ENCODE assay signal across 15 cellular contexts in genomic region chr21:32521736-32522360, GRCh38.
DNase-seq lines count a peak whose midpoint lies in the region; ATAC-seq, FAIRE-seq and TF ChIP-seq lines count a peak whose summit lies in the region.
"Had no signal": no experiment of that assay in that cellular context is flagged by ENCODE, and none has a peak within 500 bp of the region (broad histone marks: within the 10 kb centered on the region; RNA-seq: fewer than 3 reads in every experiment).

No MANE protein-coding gene starts in this region.

- in situ Hi-C loops in HepG2 (cut with HindIII; ENCODE audit: extremely low pct_ligation_motif_present, low pct_unique_long_range_greater_than_20kb), result no loop called here

- H3K4me1 ChIP-seq in liver (ENCODE audit: control insufficient read depth in 4 of 4, insufficient read depth in 4 of 4, low read length in 3 of 4) (no peaks in the 10 kb centered on the region), HepG2 (ENCODE audit: insufficient read depth, low read length) (peaks cover 39% of the 10 kb centered on the region), pancreas (peaks cover 0 to 7% (median 0%) of the 10 kb centered on the region in 3 donors), MM.1S (ENCODE audit: low read length) (no peaks in the 10 kb centered on the region)

- H4K20me1 ChIP-seq in HepG2 (ENCODE audit: insufficient read depth, low read length) (no peaks in the 10 kb centered on the region), MM.1S (ENCODE audit: insufficient read depth, low read length) (no peaks in the 10 kb centered on the region)

- H3K4me1 Mint-ChIP-seq in glutamatergic neuron (ENCODE audit: low read depth, unreplicated experiment), result peaks cover 19% of the 10 kb centered on the region

- H3K27me3 ChIP-seq in liver (ENCODE audit: control insufficient read depth in 4 of 4, insufficient read depth in 4 of 4, low read length in 3 of 4) (no peaks in the 10 kb centered on the region), HepG2 (ENCODE audit: control insufficient read depth in 1 of 2, insufficient read depth in 2 of 2, low read length in 2 of 2) (no peaks in the 10 kb centered on the region), pancreas (no peaks in the 10 kb centered on the region), MM.1S (replicated peaks; ENCODE audit: insufficient read depth, low read length) (no peaks in the 10 kb centered on the region)
- H3K27me3 ChIP-seq: SJCRH30 had no signal

- peaks cover 14% of the 10 kb centered on the region for H3K27me3 Mint-ChIP-seq in glutamatergic neuron (ENCODE audit: unreplicated experiment)

- no peak for DNase-seq in HepG2 (ENCODE audit: low spot score)
- DNase-seq in glutamatergic neuron, result no peak
- no peak for DNase-seq in pancreas
- no peak for DNase-seq in MM.1S
- no peak for DNase-seq in stimulated activated CD4-positive, alpha-beta T cell treated with anti-CD3 and anti-CD28 coated beads, Interleukin-2, amount 100 ng/mL, for 48 hours
- no peak for DNase-seq in stimulated activated CD8-positive, alpha-beta memory T cell treated with anti-CD3 and anti-CD28 coated beads, Interleukin-4, amount 100 ng/mL, for 48 hours
- no peak for DNase-seq in MV-4-11 (lab: John Stamatoyannopoulos, UW)
- DNase-seq: NCI-H187, retina had no signal

- H3K36me3 ChIP-seq in liver (ENCODE audit: control insufficient read depth in 4 of 4, insufficient read depth in 3 of 4, low read depth in 1 of 4, low read length in 3 of 4) (no peaks in the 10 kb centered on the region), HepG2 (replicated peaks in 1 of 2; ENCODE audit: control insufficient read depth in 1 of 2, insufficient read depth in 2 of 2, low read length in 2 of 2) (no peaks in the 10 kb centered on the region), pancreas (no peaks in the 10 kb centered on the region), MM.1S (replicated peaks; ENCODE audit: insufficient read depth, low read length) (no peaks in the 10 kb centered on the region)
- H3K36me3 ChIP-seq: SJCRH30, thoracic aorta had no signal

- no peak for TF ChIP-seq POLR2A in HepG2 (IDR thresholded peaks at IDR 0.05; ENCODE audit: insufficient read depth in 1 of 2, low read depth in 2 of 2, low read length in 2 of 2)

- H3K4me3 ChIP-seq in liver (ENCODE audit: low read depth in 1 of 3, low read length in 3 of 3) (no peak overlapping the region), HepG2 (replicated peaks in 1 of 3; ENCODE audit: insufficient read depth in 1 of 3, low read depth in 2 of 3, low read length in 3 of 3) (no peak overlapping the region), pancreas (no peak overlapping the region), MM.1S (ENCODE audit: low read length) (no peak overlapping the region)
- H3K4me3 ChIP-seq: SJCRH30 had no signal

- H3K9me3 Mint-ChIP-seq in glutamatergic neuron (ENCODE audit: unreplicated experiment), result peaks cover 10% of the 10 kb centered on the region
- H3K9me3 Mint-ChIP-seq: activated naive CD4-positive, alpha-beta T cell treated with anti-CD3 and anti-CD28 coated beads, Interleukin-2, amount 50 U/mL, for 72 hours had no signal

- no peaks in the 10 kb centered on the region for H3F3A ChIP-seq in MM.1S (ENCODE audit: insufficient read depth, low read length)

- CTCF ChIA-PET in HepG2 (lab: Yijun Ruan, JAX; ENCODE audit: low intra/inter-chr PET ratio, low total read pairs), result no interaction called here

- no peak for TF ChIP-seq CTCF in liver (IDR thresholded peaks at IDR 0.05; ENCODE audit: low read depth, low read length, missing input control)
- no peak for TF ChIP-seq CTCF in HepG2 (CRISPR knock-in tag; IDR thresholded peaks at IDR 0.05)
- no peak for TF ChIP-seq CTCF in glutamatergic neuron (IDR thresholded peaks at IDR 0.05; ENCODE audit: partially characterized antibody, unreplicated experiment)
- no peak for TF ChIP-seq CTCF in pancreas (IDR thresholded peaks at IDR 0.05)
- TF ChIP-seq CTCF in MM.1S (IDR thresholded peaks at IDR 0.05; ENCODE audit: low read length), result no peak

- no peak overlapping the region for H3K9ac ChIP-seq in liver (ENCODE audit: low read depth in 1 of 2, low read length in 2 of 2)
- no peak overlapping the region for H3K9ac ChIP-seq in HepG2 (ENCODE audit: insufficient read depth, low read depth, low read length)
- no peak overlapping the region for H3K9ac ChIP-seq in MM.1S (ENCODE audit: low read length)

- H3K27ac ChIP-seq in liver (ENCODE audit: low read depth in 1 of 2, low read length in 2 of 2), result peak overlapping the region; percentile 37 to 66
- H3K27ac ChIP-seq in HepG2 (ENCODE audit: extremely low read length, insufficient read depth, low read length), result no peak overlapping the region
- H3K27ac ChIP-seq in pancreas, result peak overlapping the region in 3 of 4 donors; percentile 3 to 75 (median 58)
- no peak overlapping the region for H3K27ac ChIP-seq in MM.1S (ENCODE audit: low read length)

- H3K36me3 Mint-ChIP-seq in glutamatergic neuron (ENCODE audit: unreplicated experiment), result peaks cover 10% of the 10 kb centered on the region
- H3K36me3 Mint-ChIP-seq: activated naive CD4-positive, alpha-beta T cell treated with anti-CD3 and anti-CD28 coated beads, Interleukin-2, amount 50 U/mL, for 72 hours had no signal

- FAIRE-seq in HepG2 (lab: Jason Lieb, UNC) (no peak), pancreas (lab: Jason Lieb, UNC) (no peak)
- FAIRE-seq: A204.1, colon had no signal

- BruUV-seq in HepG2 (replicated peaks; lab: Mats Ljungman, UMichigan), result no TSS peak

- ATAC-seq in HepG2 (no peak), pancreas (peak in 1 of 4 donors; percentile 11)
- ATAC-seq: activated naive CD4-positive, alpha-beta T cell treated with anti-CD3 and anti-CD28 coated beads, Interleukin-2, amount 50 U/mL, for 72 hours had no signal

- intact Hi-C loops in HepG2 (cut with micrococcal nuclease; ENCODE audit: unreplicated experiment), result loop anchor here (10.0 kb wide), 1 partner anchor 83 kb away; no protein-coding TSS in a partner anchor
- intact Hi-C loops in pancreas (cut with DNase I), result no loop called here

- WGBS in liver, result 89% methylated on average over 8 of the region's 8 CpGs
- WGBS in HepG2 (ENCODE audit: low lambda C conversion rate), result 80% methylated on average over 7 of the region's 8 CpGs
- WGBS in pancreas, 2 donors, result 75 to 82% methylated on average over 8 of the region's 8 CpGs

- H3K9me2 ChIP-seq in MM.1S (replicated peaks; ENCODE audit: insufficient read depth, low read length), result no peaks in the 10 kb centered on the region

- H3K9me3 ChIP-seq in liver (ENCODE audit: control insufficient read depth in 4 of 4, low read length in 3 of 4), result no peaks in the 10 kb centered on the region
- no peaks in the 10 kb centered on the region for H3K9me3 ChIP-seq in HepG2 (ENCODE audit: low read length)
- H3K9me3 ChIP-seq in pancreas, result no peaks in the 10 kb centered on the region
- no peaks in the 10 kb centered on the region for H3K9me3 ChIP-seq in MM.1S (replicated peaks; ENCODE audit: insufficient read depth, low read length)
- H3K9me3 ChIP-seq: SJCRH30, thoracic aorta had no signal

- TF ChIP-seq EP300 in HepG2 (IDR thresholded peaks at IDR 0.05; ENCODE audit: low read depth in 2 of 2, low read length in 2 of 2), result no peak
- no peak for TF ChIP-seq EP300 in HepG2 (CRISPR knock-in tag; IDR thresholded peaks at IDR 0.05; ENCODE audit: borderline replicate concordance)

- TF ChIP-seq RAD21 in liver (IDR thresholded peaks at IDR 0.05) (no peak), HepG2 (CRISPR knock-in tag; IDR thresholded peaks at IDR 0.05) (no peak)

- peak overlapping the region; percentile 14 for H3K27ac Mint-ChIP-seq in glutamatergic neuron (ENCODE audit: unreplicated experiment)

- H3K4me3 Mint-ChIP-seq in glutamatergic neuron (ENCODE audit: unreplicated experiment), result peak overlapping the region; percentile 70

- POLR2A ChIA-PET in HepG2 (lab: Yijun Ruan, JAX), result no interaction called here

- H3K4me2 ChIP-seq in HepG2 (ENCODE audit: low read depth, low read length) (no peak overlapping the region), MM.1S (ENCODE audit: low read depth, low read length) (no peak overlapping the region)

- no peak overlapping the region for H2AFZ ChIP-seq in HepG2 (ENCODE audit: low read length)
- H2AFZ ChIP-seq in MM.1S (ENCODE audit: low read length), result no peak overlapping the region

- H3K79me2 ChIP-seq in HepG2 (ENCODE audit: insufficient read depth, low read length) (no peaks in the 10 kb centered on the region), MM.1S (ENCODE audit: low read length) (no peaks in the 10 kb centered on the region)

TF ChIP-seq in liver, 16 proteins besides CTCF, POLR2A, EP300 and RAD21 (continues in another document):
- TF ChIP-seq HNF4G (IDR thresholded peaks at IDR 0.05) (no peak), HNF4A (conservative IDR thresholded peaks at IDR 0.05) (no peak), ZBTB33 (IDR thresholded peaks at IDR 0.05) (no peak), JUND (IDR thresholded peaks at IDR 0.05) (no peak)

TF ChIP-seq in HepG2, 621 proteins besides CTCF, POLR2A, EP300 and RAD21 (continues in another document):
- TF ChIP-seq RFX1 (IDR thresholded peaks at IDR 0.05) (no peak), BRCA1 (CRISPR knock-in tag; IDR thresholded peaks at IDR 0.05) (no peak), TFDP1 (CRISPR knock-in tag; IDR thresholded peaks at IDR 0.05; ENCODE audit: borderline replicate concordance) (no peak), KMT2A (CRISPR knock-in tag; IDR thresholded peaks at IDR 0.05) (no peak), NR0B2 (CRISPR knock-in tag; IDR thresholded peaks at IDR 0.05) (no peak)

Comparison
In these comparisons a context has a peak if more than half of its experiments do, and no peak if none do; other contexts are left out.
1. H3K27ac ChIP-seq: peak in liver (2 of 2) and pancreas (3 of 4); none in HepG2 (single experiment) and MM.1S (single experiment).